Comparison of ENCODE assay signal across 13 cellular contexts in genomic region chr1:12573015-12573825, GRCh38. TPM values are rescaled to one million over a fixed set of nuclear protein-coding genes. Genes with fewer than 3 reads are reported as not detected.
A peak's percentile ranks its signal among the peaks of the same experiment; 100 is the strongest.
DNase-seq lines count a peak whose midpoint lies in the region; ATAC-seq, FAIRE-seq and TF ChIP-seq lines count a peak whose summit lies in the region.
"Had no signal": no experiment of that assay in that cellular context is flagged by ENCODE, and none has a peak within 500 bp of the region (broad histone marks: within the 10 kb centered on the region; RNA-seq: fewer than 3 reads in every experiment).

No MANE protein-coding gene starts in this region.

- TF ChIP-seq CTCF in breast epithelium (IDR thresholded peaks at IDR 0.05), result no peak
- TF ChIP-seq CTCF in mammary epithelial cell (conservative IDR thresholded peaks at IDR 0.05 in 1 of 2, IDR thresholded peaks at IDR 0.05 in 1 of 2; ENCODE audit: extremely low read depth in 1 of 2, insufficient read depth in 1 of 2, low read depth in 1 of 2, low read length in 2 of 2), result no peak
- no peak for TF ChIP-seq CTCF in choroid plexus epithelial cell (conservative IDR thresholded peaks at IDR 0.05; ENCODE audit: low read depth, low read length)
- TF ChIP-seq CTCF in vagina (IDR thresholded peaks at IDR 0.05), result no peak

- H3K9me3 Mint-ChIP-seq in naive thymus-derived CD4-positive, alpha-beta T cell, result no peaks in the 10 kb centered on the region
- H3K9me3 Mint-ChIP-seq: activated CD4-positive, alpha-beta T cell treated with anti-CD3 and anti-CD28 coated beads, Interleukin-2, amount 10 ng/mL, durations not matched to agents 7 days and 5 days had no signal

- 91% methylated on average over 9 of the region's 9 CpGs for WGBS in mammary epithelial cell (ENCODE audit: low coverage, missing lambda C conversion rate)
- WGBS in small intestine, 3 donors, result 87 to 92% (median 89%) methylated on average over 9 of the region's 9 CpGs

- H3K27ac Mint-ChIP-seq in naive thymus-derived CD4-positive, alpha-beta T cell, result peak overlapping the region in 7 of 9 donors; percentile 6 to 84 (median 48)
- H3K27ac Mint-ChIP-seq: activated CD4-positive, alpha-beta T cell treated with anti-CD3 and anti-CD28 coated beads, Interleukin-2, amount 10 ng/mL, durations not matched to agents 7 days and 5 days had no signal

- H3K27ac ChIP-seq in breast epithelium (peak overlapping the region; percentile 25 to 68), mammary epithelial cell (ENCODE audit: insufficient read depth, low read depth, low read length) (no peak overlapping the region), vagina (peak overlapping the region; percentile 61), small intestine (ENCODE audit: low read depth in 1 of 2, low read length in 1 of 2) (no peak overlapping the region)
- no peak overlapping the region for H3K27ac ChIP-seq in naive thymus-derived CD4-positive, alpha-beta T cell (ENCODE audit: low read depth, low read length)

- DNase-seq in breast epithelium (ENCODE audit: low spot score in 2 of 2) (no peak), mammary epithelial cell (no peak), choroid plexus epithelial cell (ENCODE audit: low read depth) (peak; percentile 52), vagina (ENCODE audit: extremely low spot score in 2 of 2) (no peak), small intestine (no peak), HAP-1 (ENCODE audit: low spot score in 2 of 2) (no peak), NCI-H1092 treated with DMSO at 0.1 percent for 48 hours (lab: John Stamatoyannopoulos, UW) (no peak)
- DNase-seq in naive thymus-derived CD4-positive, alpha-beta T cell, result no peak
- DNase-seq: activated CD4-positive, alpha-beta T cell treated with anti-CD3 and anti-CD28 coated beads, Interleukin-2, amount 10 ng/mL, durations not matched to agents 7 days and 5 days; KBM-7; NCI-H1930 had no signal

- H3K9me3 ChIP-seq in breast epithelium, result no peaks in the 10 kb centered on the region
- H3K9me3 ChIP-seq in mammary epithelial cell (replicated peaks; ENCODE audit: insufficient read depth, low read length), result no peaks in the 10 kb centered on the region
- no peaks in the 10 kb centered on the region for H3K9me3 ChIP-seq in naive thymus-derived CD4-positive, alpha-beta T cell (ENCODE audit: control insufficient read depth in 2 of 3, low read length in 3 of 3)
- H3K9me3 ChIP-seq in vagina, result no peaks in the 10 kb centered on the region
- H3K9me3 ChIP-seq in small intestine (ENCODE audit: control insufficient read depth, low read depth), result no peaks in the 10 kb centered on the region
- no peaks in the 10 kb centered on the region for H3K9me3 ChIP-seq in HAP-1

- no peak for ATAC-seq in naive thymus-derived CD4-positive, alpha-beta T cell

- H3K4me3 ChIP-seq in breast epithelium (no peak overlapping the region), mammary epithelial cell (replicated peaks in 1 of 3; ENCODE audit: insufficient read depth in 1 of 3, low read depth in 2 of 3, low read length in 3 of 3) (no peak overlapping the region), choroid plexus epithelial cell (ENCODE audit: low read depth, low read length) (no peak overlapping the region), vagina (no peak overlapping the region), small intestine (ENCODE audit: low read depth in 1 of 2, low read length in 2 of 2) (no peak overlapping the region), HAP-1 (no peak overlapping the region)
- H3K4me3 ChIP-seq in naive thymus-derived CD4-positive, alpha-beta T cell (ENCODE audit: low read length), result no peak overlapping the region
- H3K4me3 ChIP-seq: coronary artery had no signal

- POLR2A ChIA-PET in naive thymus-derived CD4-positive, alpha-beta T cell (lab: Charles Lee), result no interaction called here

- CTCF ChIA-PET in mammary epithelial cell (lab: Charles Lee; ENCODE audit: low non-redundant PET), result no interaction called here
- CTCF ChIA-PET in naive thymus-derived CD4-positive, alpha-beta T cell (lab: Charles Lee), result no interaction called here

- H3K4me1 Mint-ChIP-seq in naive thymus-derived CD4-positive, alpha-beta T cell, result peaks cover 0 to 3% (median 0%) of the 10 kb centered on the region in 7 donors
- H3K4me1 Mint-ChIP-seq: activated CD4-positive, alpha-beta T cell treated with anti-CD3 and anti-CD28 coated beads, Interleukin-2, amount 10 ng/mL, durations not matched to agents 7 days and 5 days had no signal

- H3K36me3 Mint-ChIP-seq in naive thymus-derived CD4-positive, alpha-beta T cell, result peaks cover 5 to 48% (median 30%) of the 10 kb centered on the region in 5 donors

- TF ChIP-seq POLR2A in breast epithelium (IDR thresholded peaks at IDR 0.05) (no peak), vagina (IDR thresholded peaks at IDR 0.05) (no peak)

- FAIRE-seq in small intestine (lab: Jason Lieb, UNC), result no peak
- FAIRE-seq: islet of Langerhans had no signal

- H3K4me2 ChIP-seq in mammary epithelial cell (ENCODE audit: insufficient read depth, low read depth, low read length), result no peak overlapping the region

- no peaks in the 10 kb centered on the region for H3K27me3 ChIP-seq in breast epithelium
- no peaks in the 10 kb centered on the region for H3K27me3 ChIP-seq in mammary epithelial cell (ENCODE audit: insufficient read depth, low read length)
- H3K27me3 ChIP-seq in naive thymus-derived CD4-positive, alpha-beta T cell (ENCODE audit: control insufficient read depth in 2 of 2, insufficient read depth in 2 of 2, low read length in 2 of 2), result no peaks in the 10 kb centered on the region
- no peaks in the 10 kb centered on the region for H3K27me3 ChIP-seq in vagina
- no peaks in the 10 kb centered on the region for H3K27me3 ChIP-seq in small intestine (ENCODE audit: control insufficient read depth in 2 of 2, insufficient read depth in 2 of 2, low read length in 2 of 2)
- no peaks in the 10 kb centered on the region for H3K27me3 ChIP-seq in HAP-1 (ENCODE audit: low read depth)

- no peak overlapping the region for H3K9ac ChIP-seq in mammary epithelial cell (ENCODE audit: insufficient read depth, low read length)

- no peaks in the 10 kb centered on the region for H3K36me3 ChIP-seq in breast epithelium
- peaks cover 4% of the 10 kb centered on the region for H3K36me3 ChIP-seq in mammary epithelial cell (ENCODE audit: insufficient read depth, low read length)
- peaks cover 0 to 71% (median 6%) of the 10 kb centered on the region in 3 experiments for H3K36me3 ChIP-seq in naive thymus-derived CD4-positive, alpha-beta T cell (ENCODE audit: control insufficient read depth in 2 of 3, insufficient read depth in 3 of 3, low read length in 3 of 3)
- H3K36me3 ChIP-seq in vagina, result peaks cover 0 to 69% of the 10 kb centered on the region in 2 donors
- peaks cover 5 to 25% of the 10 kb centered on the region in 2 donors for H3K36me3 ChIP-seq in small intestine (ENCODE audit: control insufficient read depth in 2 of 2, insufficient read depth in 2 of 2, low read length in 2 of 2)
- H3K36me3 ChIP-seq in HAP-1 (replicated peaks), result peaks cover 12% of the 10 kb centered on the region

- no peaks in the 10 kb centered on the region for H3K79me2 ChIP-seq in mammary epithelial cell (ENCODE audit: insufficient read depth, low read length)

- dilution Hi-C loops in mammary epithelial cell (cut with HindIII; ENCODE audit: low sequenced_read_pairs), result no loop called here

- no peak overlapping the region for H2AFZ ChIP-seq in mammary epithelial cell (ENCODE audit: low read depth, low read length)

- in situ Hi-C loops in mammary epithelial cell (cut with MboI; ENCODE audit: low sequenced_read_pairs in 2 of 2), result no loop called here
- in situ Hi-C loops in HAP-1 (cut with MboI; ENCODE audit: low sequenced_read_pairs), result no loop called here

- H3K4me3 Mint-ChIP-seq in naive thymus-derived CD4-positive, alpha-beta T cell, result no peak overlapping the region
- H3K4me3 Mint-ChIP-seq: activated CD4-positive, alpha-beta T cell treated with anti-CD3 and anti-CD28 coated beads, Interleukin-2, amount 10 ng/mL, durations not matched to agents 7 days and 5 days had no signal

- H3K27me3 Mint-ChIP-seq in naive thymus-derived CD4-positive, alpha-beta T cell, result no peaks in the 10 kb centered on the region
- H3K27me3 Mint-ChIP-seq: activated CD4-positive, alpha-beta T cell treated with anti-CD3 and anti-CD28 coated beads, Interleukin-2, amount 10 ng/mL, durations not matched to agents 7 days and 5 days had no signal

- BruUV-seq in mammary epithelial cell (replicated peaks; lab: Mats Ljungman, UMichigan), result no TSS peak

- intact Hi-C loops in breast epithelium (cut with DNase I; ENCODE audit: low total_unique reads), result no loop called here
- intact Hi-C loops in mammary epithelial cell (cut with micrococcal nuclease), result loop anchor here (2.0 kb wide), 1 partner anchor 46 kb away; the partner anchor contains the start of gene DHRS3
- intact Hi-C loops in naive thymus-derived CD4-positive, alpha-beta T cell (cut with micrococcal nuclease), result no loop called here
- intact Hi-C loops in vagina (cut with DNase I), result no loop called here

- H3K4me1 ChIP-seq in breast epithelium, result no peaks in the 10 kb centered on the region
- H3K4me1 ChIP-seq in mammary epithelial cell (ENCODE audit: insufficient read depth, low read length), result peaks cover 19% of the 10 kb centered on the region
- no peaks in the 10 kb centered on the region for H3K4me1 ChIP-seq in naive thymus-derived CD4-positive, alpha-beta T cell (ENCODE audit: control insufficient read depth in 2 of 2, insufficient read depth in 2 of 2, low read length in 2 of 2)
- H3K4me1 ChIP-seq in vagina, result peaks cover 18% of the 10 kb centered on the region
- no peaks in the 10 kb centered on the region for H3K4me1 ChIP-seq in small intestine (ENCODE audit: control insufficient read depth in 2 of 2, insufficient read depth in 1 of 2, low read depth in 1 of 2, low read length in 1 of 2)
- no peaks in the 10 kb centered on the region for H3K4me1 ChIP-seq in HAP-1

- no peaks in the 10 kb centered on the region for H4K20me1 ChIP-seq in mammary epithelial cell (ENCODE audit: insufficient read depth, low read length)

RNA-seq across cellular contexts. Expression of gene DHRS3, which starts 44.8 kb away (rescaled TPM):
- total RNA-seq in breast epithelium, result 100 to 1,000 TPM; 109 to 151 (median 117) TPM
- total RNA-seq in mammary epithelial cell, result 10 to 100 TPM; 18.7 to 76.3 TPM
- polyA plus RNA-seq in mammary epithelial cell, result 28.3 TPM
- 63.9 TPM for polyA minus RNA-seq in mammary epithelial cell
- 100 to 1,000 TPM in 2 of 5 experiments, 10 to 100 TPM in 3; 60.2 to 115 (median 74.7) TPM for total RNA-seq in naive thymus-derived CD4-positive, alpha-beta T cell
- polyA plus RNA-seq in naive thymus-derived CD4-positive, alpha-beta T cell, result 10 to 100 TPM; 39.9 to 44.9 TPM
- total RNA-seq in vagina, result 111 TPM
- 10 to 100 TPM; 56.0 to 87.0 (median 71.1) TPM for polyA plus RNA-seq in small intestine

Comparison
In these comparisons a context has a peak if more than half of its experiments do, and no peak if none do; other contexts are left out.
1. H3K27ac ChIP-seq: peak in breast epithelium (2 of 2) and vagina (single experiment); none in mammary epithelial cell (single experiment), naive thymus-derived CD4-positive, alpha-beta T cell (single experiment) and small intestine (0 of 2).